In genomic region chr5:44783916-44784315, GRCh38 we compare ENCODE assay signal across 29 cellular contexts.
"Had no signal": no experiment of that assay in that cellular context is flagged by ENCODE, and none has a peak within 500 bp of the region (broad histone marks: within the 10 kb centered on the region; RNA-seq: fewer than 3 reads in every experiment).

No MANE protein-coding gene starts in this region.

- H3K27ac ChIP-seq: left lung, lower lobe of right lung, pancreas, prostate gland, skin epidermis, tibial nerve, upper lobe of left lung, vagina had no signal

- H3K9me3 ChIP-seq: lower lobe of right lung, pancreas, prostate gland, tibial nerve, vagina had no signal

- ATAC-seq: left colon; left lung; lower lobe of right lung; naive thymus-derived CD8-positive, alpha-beta T cell; pancreas; right cardiac atrium; sciatic nerve; stimulated activated memory B cell treated with anti-CD40 and anti-IgM and Interleukin-4, amounts not matched to agents 10 μg/mL and 1 μg/mL and 100 μg/mL, for 72 hours; stimulated activated naive CD8-positive, alpha-beta T cell treated with anti-CD3 and anti-CD28 coated beads, Interleukin-15, amount 100 ng/mL, for 72 hours had no signal

- H3K4me1 ChIP-seq: left lung, lower lobe of right lung, pancreas, prostate gland, tibial nerve, upper lobe of left lung, vagina had no signal

- H3K4me3 ChIP-seq: left lung, lower lobe of right lung, pancreas, prostate gland, skin epidermis, tibial nerve, upper lobe of left lung, vagina had no signal

- H3K27me3 ChIP-seq: left lung, pancreas, tibial nerve, upper lobe of left lung, vagina had no signal

- H3K36me3 ChIP-seq: left lung, lower lobe of right lung, pancreas, prostate gland, upper lobe of left lung, vagina had no signal

- DNase-seq: hypothalamus; immature natural killer cell; kidney; left colon; left lung; lower lobe of right lung; mammary epithelial cell; mesenchymal stem cell; naive thymus-derived CD8-positive, alpha-beta T cell; nucleus accumbens; pancreas; posterior cingulate gyrus; retina; right cardiac atrium; stimulated activated CD4-positive, alpha-beta T cell treated with anti-CD3 and anti-CD28 coated beads, Interleukin-12 subunit alpha, Interleukin-12 subunit beta, amount 100 ng/mL, for 4 hours; stimulated activated CD4-positive, alpha-beta T cell treated with anti-CD3 and anti-CD28 coated beads, Interleukin-15, amount 100 ng/mL, for 24 hours; stimulated activated CD4-positive, alpha-beta T cell treated with anti-CD3 and anti-CD28 coated beads, Interleukin-2, amount 100 ng/mL, for 24 hours; stimulated activated CD4-positive, alpha-beta T cell treated with anti-CD3 and anti-CD28 coated beads, Interleukin-4, amount 100 ng/mL, for 1 hour; stimulated activated naive CD4-positive, alpha-beta T cell treated with Interleukin-2 at 50 U/mL for 16 hours; stimulated activated naive CD8-positive, alpha-beta T cell treated with anti-CD3 and anti-CD28 coated beads, Interleukin-15, amount 100 ng/mL, for 72 hours; substantia nigra; upper lobe of left lung had no signal

- FAIRE-seq: islet of Langerhans, kidney, pancreas had no signal
